34 cellular contexts compared by ENCODE assay signal in the genomic region with DNA sequence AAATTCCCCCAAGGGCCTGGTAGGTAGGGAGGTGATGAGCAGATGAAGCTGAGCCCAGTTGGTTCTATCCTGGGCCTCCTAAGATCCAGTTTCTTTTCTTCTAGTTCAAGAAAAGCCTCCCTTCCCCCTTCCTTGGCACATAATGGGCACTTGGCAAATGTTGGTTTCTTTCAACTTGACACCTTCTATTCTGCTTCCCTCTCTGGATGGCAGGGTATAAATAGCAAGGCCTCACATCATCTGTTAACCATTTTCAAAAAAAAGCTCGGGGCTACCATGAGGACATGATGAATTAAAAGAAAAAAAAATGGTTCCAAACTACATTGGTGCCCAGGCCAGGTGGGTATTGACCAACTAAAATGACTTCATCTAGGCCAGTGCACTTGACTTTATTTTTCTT. TPM values are rescaled to one million over a fixed set of nuclear protein-coding genes. Genes with fewer than 3 reads are reported as not detected.
"Had no signal": no experiment of that assay in that cellular context is flagged by ENCODE, and none has a peak within 500 bp of the region (broad histone marks: within the 10 kb centered on the region; RNA-seq: fewer than 3 reads in every experiment).

No MANE protein-coding gene starts in this region.

- H3K4me3 Mint-ChIP-seq: activated B cell treated with CpG ODN at 0.5 μM for 24 hours; activated CD4-positive, alpha-beta memory T cell treated with anti-CD3 and anti-CD28 coated beads for 36 hours; activated CD4-positive, alpha-beta T cell treated with anti-CD3 and anti-CD28 coated beads, Interleukin-2, amount 10 ng/mL, durations not matched to agents 24 days and 14 days; activated naive CD4-positive, alpha-beta T cell treated with anti-CD3 and anti-CD28 coated beads, Interleukin-2, amount 10 ng/mL, durations not matched to agents 7 days and 5 days; activated naive CD8-positive, alpha-beta T cell treated with anti-CD3 and anti-CD28 coated beads, Interleukin-2, amount 10 ng/mL, durations not matched to agents 7 days and 5 days; activated T-cell treated with anti-CD3 and anti-CD28 coated beads, Interleukin-2, amount 50 U/mL, for 24 hours; activated T-cell treated with anti-CD3 and anti-CD28 coated beads, Interleukin-2, amount 50 U/mL, for 72 hours; brain; central memory CD8-positive, alpha-beta T cell; dendritic cell treated with granulocyte-macrophage colony-stimulating factor and Interleukin-4, amounts not matched to agents 40 ng/mL and 50 ng/mL, for 4 days; T-helper 17 cell; T-helper 2 cell treated with Interferon-gamma antibody and Interleukin-4, amounts not matched to agents 5 μg/mL and 100 μg/mL, for 36 hours had no signal

- H3K27ac ChIP-seq: breast epithelium, cardiac muscle cell, coronary artery, dorsolateral prefrontal cortex, epithelial cell of prostate, esophagus squamous epithelium, WERI-Rb-1 had no signal

- H3K36me3 ChIP-seq: ascending aorta, breast epithelium, cardiac muscle cell, esophagus squamous epithelium, WERI-Rb-1 had no signal

- DNase-seq: activated B cell treated with CpG ODN at 0.5 μM for 24 hours; activated CD4-positive, alpha-beta memory T cell treated with anti-CD3 and anti-CD28 coated beads for 36 hours; activated CD4-positive, alpha-beta T cell treated with anti-CD3 and anti-CD28 coated beads, Interleukin-2, amount 10 ng/mL, durations not matched to agents 24 days and 14 days; activated CD8-positive, alpha-beta memory T cell treated with anti-CD3 and anti-CD28 coated beads, Interleukin-2, amount 50 U/mL, for 48 hours; activated gamma-delta T cell; activated naive CD4-positive, alpha-beta T cell; activated naive CD4-positive, alpha-beta T cell treated with anti-CD3 and anti-CD28 coated beads, Interleukin-2, amount 10 ng/mL, durations not matched to agents 7 days and 5 days; activated naive CD8-positive, alpha-beta T cell treated with anti-CD3 and anti-CD28 coated beads, Interleukin-2, amount 10 ng/mL, durations not matched to agents 7 days and 5 days; activated T-cell treated with anti-CD3 and anti-CD28 coated beads for 4 hours; activated T-cell treated with anti-CD3 and anti-CD28 coated beads, Interleukin-2, amount 50 U/mL, for 24 hours; activated T-cell treated with anti-CD3 and anti-CD28 coated beads, Interleukin-2, amount 50 U/mL, for 72 hours; dorsolateral prefrontal cortex; effector memory CD4-positive, alpha-beta T cell; esophagus squamous epithelium; T-helper 1 cell; T-helper 17 cell; T1000; WERI-Rb-1 had no signal

- ATAC-seq: activated CD4-positive, CD25-positive, alpha-beta regulatory T cell treated with anti-CD3 and anti-CD28 coated beads, Interleukin-2, amount 50 U/mL, for 24 hours; activated naive CD4-positive, alpha-beta T cell treated with anti-CD3 and anti-CD28 coated beads, Interleukin-2, amount 50 U/mL, for 72 hours; activated T-cell treated with anti-CD3 and anti-CD28 coated beads, Interleukin-2, amount 50 U/mL, for 72 hours; T-helper 17 cell had no signal

- H3K27me3 Mint-ChIP-seq: activated B cell treated with CpG ODN at 0.5 μM for 24 hours; activated CD4-positive, alpha-beta memory T cell treated with anti-CD3 and anti-CD28 coated beads for 36 hours; activated CD4-positive, alpha-beta T cell treated with anti-CD3 and anti-CD28 coated beads, Interleukin-2, amount 10 ng/mL, durations not matched to agents 24 days and 14 days; activated naive CD4-positive, alpha-beta T cell treated with anti-CD3 and anti-CD28 coated beads, Interleukin-2, amount 10 ng/mL, durations not matched to agents 7 days and 5 days; activated naive CD8-positive, alpha-beta T cell treated with anti-CD3 and anti-CD28 coated beads, Interleukin-2, amount 10 ng/mL, durations not matched to agents 7 days and 5 days; activated T-cell treated with anti-CD3 and anti-CD28 coated beads, Interleukin-2, amount 50 U/mL, for 24 hours; central memory CD8-positive, alpha-beta T cell; dendritic cell treated with granulocyte-macrophage colony-stimulating factor and Interleukin-4, amounts not matched to agents 40 ng/mL and 50 ng/mL, for 4 days; T-helper 17 cell had no signal

- H3K9me3 Mint-ChIP-seq: activated CD4-positive, alpha-beta memory T cell treated with anti-CD3 and anti-CD28 coated beads for 36 hours; central memory CD8-positive, alpha-beta T cell had no signal

- H3K4me1 ChIP-seq: breast epithelium had no signal

- H3K27me3 ChIP-seq: ascending aorta, breast epithelium, cardiac muscle cell had no signal

- H3K27ac Mint-ChIP-seq: activated B cell treated with CpG ODN at 0.5 μM for 24 hours; activated CD4-positive, alpha-beta memory T cell treated with anti-CD3 and anti-CD28 coated beads for 36 hours; activated CD4-positive, alpha-beta T cell treated with anti-CD3 and anti-CD28 coated beads, Interleukin-2, amount 10 ng/mL, durations not matched to agents 24 days and 14 days; activated naive CD4-positive, alpha-beta T cell treated with anti-CD3 and anti-CD28 coated beads, Interleukin-2, amount 10 ng/mL, durations not matched to agents 7 days and 5 days; activated naive CD4-positive, alpha-beta T cell treated with anti-CD3 and anti-CD28 coated beads, Interleukin-2, amount 50 U/mL, for 72 hours; activated naive CD8-positive, alpha-beta T cell treated with anti-CD3 and anti-CD28 coated beads, Interleukin-2, amount 10 ng/mL, durations not matched to agents 7 days and 5 days; activated T-cell treated with anti-CD3 and anti-CD28 coated beads, Interleukin-2, amount 50 U/mL, for 24 hours; activated T-cell treated with anti-CD3 and anti-CD28 coated beads, Interleukin-2, amount 50 U/mL, for 72 hours; brain; dendritic cell treated with granulocyte-macrophage colony-stimulating factor and Interleukin-4, amounts not matched to agents 40 ng/mL and 50 ng/mL, for 4 days; T-helper 17 cell; T-helper 2 cell treated with Interferon-gamma antibody and Interleukin-4, amounts not matched to agents 5 μg/mL and 100 μg/mL, for 36 hours had no signal

- H3K9me3 ChIP-seq: ascending aorta, breast epithelium, esophagus squamous epithelium had no signal

- H3K36me3 Mint-ChIP-seq: activated CD4-positive, alpha-beta memory T cell treated with anti-CD3 and anti-CD28 coated beads for 36 hours; activated naive CD4-positive, alpha-beta T cell treated with anti-CD3 and anti-CD28 coated beads, Interleukin-2, amount 10 ng/mL, durations not matched to agents 7 days and 5 days; activated naive CD4-positive, alpha-beta T cell treated with anti-CD3 and anti-CD28 coated beads, Interleukin-2, amount 50 U/mL, for 72 hours; activated naive CD8-positive, alpha-beta T cell treated with anti-CD3 and anti-CD28 coated beads, Interleukin-2, amount 10 ng/mL, durations not matched to agents 7 days and 5 days; brain had no signal

- H3K4me1 Mint-ChIP-seq: activated B cell treated with CpG ODN at 0.5 μM for 24 hours; activated CD4-positive, alpha-beta T cell treated with anti-CD3 and anti-CD28 coated beads, Interleukin-2, amount 10 ng/mL, durations not matched to agents 24 days and 14 days; activated naive CD4-positive, alpha-beta T cell treated with anti-CD3 and anti-CD28 coated beads, Interleukin-2, amount 10 ng/mL, durations not matched to agents 7 days and 5 days; brain; T-helper 17 cell had no signal

- H3K4me3 ChIP-seq: ascending aorta, breast epithelium, cardiac muscle cell, coronary artery, dorsolateral prefrontal cortex, esophagus squamous epithelium had no signal

RNA-seq across cellular contexts. Expression of a gene that starts 29.9 kb away (rescaled TPM):
- total RNA-seq: activated B cell treated with CpG ODN at 0.5 μM for 24 hours; activated CD4-positive, alpha-beta memory T cell treated with anti-CD3 and anti-CD28 coated beads for 36 hours; activated CD4-positive, alpha-beta T cell treated with anti-CD3 and anti-CD28 coated beads, Interleukin-2, amount 10 ng/mL, durations not matched to agents 24 days and 14 days; activated naive CD4-positive, alpha-beta T cell treated with anti-CD3 and anti-CD28 coated beads, Interleukin-2, amount 50 U/mL, for 72 hours; activated naive CD8-positive, alpha-beta T cell treated with anti-CD3 and anti-CD28 coated beads, Interleukin-2, amount 10 ng/mL, durations not matched to agents 7 days and 5 days; activated T-cell treated with anti-CD3 and anti-CD28 coated beads, Interleukin-2, amount 50 U/mL, for 72 hours; ascending aorta; breast epithelium; cardiac muscle cell; cerebellum; dorsolateral prefrontal cortex; endothelial cell of umbilical vein; esophagus squamous epithelium; frontal cortex; T-helper 17 cell had no signal
- polyA plus RNA-seq: cardiac muscle cell, endothelial cell of umbilical vein, esophagus, fibroblast of lung had no signal
